ENCODE assay signal across 21 cellular contexts in the genomic region with DNA sequence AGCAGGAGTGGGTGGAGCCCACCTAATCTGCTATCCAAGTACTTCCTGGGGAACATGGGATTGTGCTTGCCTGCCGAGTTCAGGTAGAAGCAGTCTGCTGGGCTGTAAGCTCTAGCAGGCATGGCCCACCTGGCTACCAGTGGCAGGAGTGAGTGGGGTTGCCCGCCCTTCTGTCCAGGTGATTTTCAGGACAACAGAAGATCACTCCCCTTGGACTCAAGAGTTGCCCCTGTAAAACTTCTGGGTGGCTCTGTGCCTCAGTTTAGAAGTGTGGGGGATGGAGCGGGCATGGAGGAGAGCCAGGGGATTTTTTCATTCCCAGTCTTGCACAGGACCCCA. TPM values are rescaled to one million over a fixed set of nuclear protein-coding genes. Genes with fewer than 3 reads are reported as not detected.
"Had no signal": no experiment of that assay in that cellular context is flagged by ENCODE, and none has a peak within 500 bp of the region (broad histone marks: within the 10 kb centered on the region; RNA-seq: fewer than 3 reads in every experiment).

No MANE protein-coding gene starts in this region.

- H3K4me3 ChIP-seq: coronary artery, left lung, mucosa of descending colon, transverse colon, vagina had no signal

- H3K27ac ChIP-seq: coronary artery, foreskin keratinocyte, left lung, transverse colon, vagina had no signal

- DNase-seq: activated CD4-positive, alpha-beta T cell treated with anti-CD3 and anti-CD28 coated beads, Interleukin-2, amount 50 U/mL, for 4 hours; activated effector memory CD4-positive, alpha-beta T cell treated with anti-CD3 and anti-CD28 coated beads, Interleukin-2, amount 50 U/mL, for 16 hours; activated naive CD4-positive, alpha-beta T cell treated with anti-CD3 and anti-CD28 coated beads, Interleukin-2, amount 50 U/mL, for 16 hours; glutamatergic neuron; naive B cell; stimulated activated CD4-positive, alpha-beta T cell treated with anti-CD3 and anti-CD28 coated beads, Interleukin-12 subunit alpha, Interleukin-12 subunit beta, amount 100 ng/mL, for 4 hours; T1000 had no signal

- ATAC-seq: activated CD4-positive, CD25-positive, alpha-beta regulatory T cell treated with anti-CD3 and anti-CD28 coated beads, Interleukin-2, amount 50 U/mL, for 24 hours; activated T-cell treated with anti-CD3 and anti-CD28 coated beads, Interleukin-2, amount 50 U/mL, for 72 hours had no signal

- H3K4me1 ChIP-seq: foreskin keratinocyte, left lung, transverse colon, vagina had no signal

- H3K36me3 ChIP-seq: left lung, transverse colon, vagina had no signal

- H3K27me3 ChIP-seq: left lung, transverse colon, vagina had no signal

- H3K9me3 ChIP-seq: left lung, mucosa of descending colon, transverse colon, vagina had no signal

RNA-seq across cellular contexts. Expression of a gene that starts 43.5 kb away (rescaled TPM):
- total RNA-seq: activated CD8-positive, alpha-beta memory T cell treated with anti-CD3 and anti-CD28 coated beads for 36 hours; activated T-cell treated with anti-CD3 and anti-CD28 coated beads, Interleukin-2, amount 50 U/mL, for 72 hours; aorta; epithelial cell of proximal tubule; fibroblast of lung; foreskin keratinocyte; lung microvascular endothelial cell; osteoblast had no signal
